ENCODE assay signal across 8 cellular contexts in the genomic region with DNA sequence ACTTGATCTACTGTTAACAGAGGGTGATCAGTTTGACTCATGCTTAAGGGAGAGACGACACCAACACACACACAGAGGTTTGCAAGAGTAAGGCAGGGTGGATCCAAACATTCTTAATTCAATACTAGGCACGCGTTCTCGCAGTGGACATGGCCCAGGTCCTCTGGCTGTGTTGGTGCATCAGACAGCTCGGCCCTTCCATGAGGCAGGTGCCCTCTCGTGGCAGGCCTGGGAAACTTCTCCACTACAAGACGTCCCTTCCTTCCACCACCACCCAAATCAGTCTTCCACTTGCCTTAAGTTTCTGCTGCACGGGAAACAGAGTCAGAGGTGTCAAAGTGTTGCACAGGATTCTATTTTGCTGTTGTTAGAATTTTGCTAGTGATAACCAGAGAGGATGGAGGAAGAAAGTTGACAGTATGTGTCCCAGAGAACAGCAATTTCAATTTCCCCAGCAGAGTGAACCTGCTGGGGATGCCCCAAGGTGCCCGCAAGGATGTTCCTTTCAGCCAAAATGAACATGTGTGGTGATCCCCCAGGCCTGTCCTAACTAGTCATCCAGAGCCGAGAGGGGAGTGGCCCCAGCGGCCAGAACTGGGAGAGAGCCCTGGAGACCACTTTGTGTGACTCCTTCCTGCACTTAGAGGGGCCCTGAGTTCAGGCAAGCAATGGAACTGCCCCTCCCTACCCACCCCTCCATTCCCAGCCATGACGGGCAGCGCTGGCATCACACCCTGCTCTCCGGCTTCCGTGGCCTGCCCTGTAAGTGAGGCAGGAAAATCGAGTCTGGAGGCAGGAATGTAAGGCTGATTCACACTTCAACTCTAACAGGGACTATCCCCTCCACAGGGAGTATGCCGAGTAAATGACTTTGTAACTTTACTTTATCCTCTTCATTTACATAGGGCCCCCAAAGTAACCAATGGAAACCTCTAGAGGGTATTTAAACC. TPM values are rescaled to one million over a fixed set of nuclear protein-coding genes. Genes with fewer than 3 reads are reported as not detected.
DNase-seq lines count a peak whose midpoint lies in the region; ATAC-seq and TF ChIP-seq lines count a peak whose summit lies in the region.

No MANE protein-coding gene starts in this region.

- peaks cover 44% of the 10 kb centered on the region for H3K36me3 Mint-ChIP-seq in activated B cell treated with CpG ODN at 0.5 μM for 24 hours (ENCODE audit: low read depth)

- no peaks in the 10 kb centered on the region for H3K36me3 ChIP-seq in BJ (ENCODE audit: control insufficient read depth, insufficient read depth, low read length)

- peak overlapping the region; percentile 0 for H3K27ac Mint-ChIP-seq in activated B cell treated with CpG ODN at 0.5 μM for 24 hours

- H3K27me3 ChIP-seq in BJ (ENCODE audit: control insufficient read depth, insufficient read depth, low read length): no peaks in the 10 kb centered on the region; the same call in 1 of the 2 replicates

- H3K9me3 Mint-ChIP-seq in activated B cell treated with CpG ODN at 0.5 μM for 24 hours: peaks cover 5% of the 10 kb centered on the region

- POLR2A ChIA-PET in BJ (lab: Charles Lee) (no interaction called here), activated B cell treated with CpG ODN at 0.5 μM for 24 hours (lab: Charles Lee) (interaction anchor here (1.0 kb wide), 2 partner anchors 98 to 178 kb away, joined by 4 to 7 read pairs; a partner anchor contains a TSS)

- intact Hi-C loops in activated B cell treated with CpG ODN at 0.5 μM for 24 hours (cut with micrococcal nuclease): loop anchor here (1.0 kb wide), 4 partner anchors 92 to 340 kb away; no protein-coding TSS in a partner anchor

- H3K4me3 Mint-ChIP-seq in activated B cell treated with CpG ODN at 0.5 μM for 24 hours: no peak overlapping the region

- DNase-seq in BJ (ENCODE audit: low read depth): no peak
- DNase-seq in GM19238 (ENCODE audit: insufficient read length, low spot score): peak; percentile 61
- DNase-seq in NB4 (ENCODE audit: low read depth): peak; percentile 68
- DNase-seq in activated B cell treated with CpG ODN at 0.5 μM for 24 hours: peak; percentile 39
- DNase-seq in central memory CD4-positive, alpha-beta T cell: peak; percentile 25
- DNase-seq in kidney tubule cell (ENCODE audit: low spot score): peak; percentile 73
- peak; percentile 56 for DNase-seq in stimulated activated CD4-positive, alpha-beta T cell treated with anti-CD3 and anti-CD28 coated beads, Interleukin-4, amount 100 ng/mL, for 24 hours

- H3K4me1 Mint-ChIP-seq in activated B cell treated with CpG ODN at 0.5 μM for 24 hours: peaks cover 21% of the 10 kb centered on the region

- TF ChIP-seq CTCF in BJ (IDR thresholded peaks at IDR 0.05; ENCODE audit: insufficient read depth, low read depth, low read length): peak; percentile 92
- peak; percentile 89 for TF ChIP-seq CTCF in NB4 (IDR thresholded peaks at IDR 0.05; ENCODE audit: low read depth, low read length)
- TF ChIP-seq CTCF in activated B cell treated with CpG ODN at 0.5 μM for 24 hours (IDR thresholded peaks at IDR 0.05): peak; percentile 39

- no peaks in the 10 kb centered on the region for H3K27me3 Mint-ChIP-seq in activated B cell treated with CpG ODN at 0.5 μM for 24 hours

- H3K4me3 ChIP-seq in BJ (ENCODE audit: low read depth, low read length) (no peak overlapping the region), NB4 (ENCODE audit: low read depth, low read length) (no peak overlapping the region)

- TF ChIP-seq POLR2A in NB4 (IDR thresholded peaks at IDR 0.05; ENCODE audit: extremely low read depth, insufficient read length): no peak

- CTCF ChIA-PET in BJ (lab: Yijun Ruan, JAX): interaction anchor here (0.6 to 6.2 kb wide), 9 partner anchors 10 to 178 kb away, joined by 3 to 99 read pairs (median 4); no protein-coding TSS in a partner anchor
- CTCF ChIA-PET in activated B cell treated with CpG ODN at 0.5 μM for 24 hours (lab: Charles Lee): interaction anchor here (0.8 to 6.8 kb wide), 7 partner anchors 11 to 340 kb away, joined by 3 to 165 read pairs (median 3); no protein-coding TSS in a partner anchor

- ATAC-seq in activated B cell treated with CpG ODN at 0.5 μM for 24 hours (ENCODE audit: low read depth) (peak; percentile 80), GM21825 (IDR thresholded peaks at IDR 0.05; ENCODE audit: unreplicated experiment) (no peak)

RNA-seq across cellular contexts. Expression of a gene that starts 34.8 kb away (rescaled TPM):
- polyA plus RNA-seq in BJ (2011; rRNA removed): 5.9 and 7.2 TPM in 2 replicates
- 6.2 and 7.6 TPM in 2 replicates for polyA minus RNA-seq in BJ (2011; rRNA and poly(A)+ RNA removed)
- 64.2 and 64.8 TPM in 2 replicates for total RNA-seq in activated B cell treated with CpG ODN at 0.5 μM for 24 hours

RNA-seq across cellular contexts. Expression of a gene that starts 47.1 kb away (rescaled TPM):
- not detected in 2 replicates for polyA plus RNA-seq in BJ (2011; rRNA removed)
- polyA minus RNA-seq in BJ (2011; rRNA and poly(A)+ RNA removed): not detected in 2 replicates
- total RNA-seq in activated B cell treated with CpG ODN at 0.5 μM for 24 hours: not detected in 2 replicates

Comparison
In these comparisons a context has a peak if more than half of its experiments do, and no peak if none do; other contexts are left out.
1. CTCF ChIP-seq: peak in every context shown above with its lines; median percentile 92 in BJ; 89 in NB4; 39 in activated B cell treated with CpG ODN at 0.5 μM for 24 hours.